Comparison of ENCODE assay signal across 8 cellular contexts in the genomic region with DNA sequence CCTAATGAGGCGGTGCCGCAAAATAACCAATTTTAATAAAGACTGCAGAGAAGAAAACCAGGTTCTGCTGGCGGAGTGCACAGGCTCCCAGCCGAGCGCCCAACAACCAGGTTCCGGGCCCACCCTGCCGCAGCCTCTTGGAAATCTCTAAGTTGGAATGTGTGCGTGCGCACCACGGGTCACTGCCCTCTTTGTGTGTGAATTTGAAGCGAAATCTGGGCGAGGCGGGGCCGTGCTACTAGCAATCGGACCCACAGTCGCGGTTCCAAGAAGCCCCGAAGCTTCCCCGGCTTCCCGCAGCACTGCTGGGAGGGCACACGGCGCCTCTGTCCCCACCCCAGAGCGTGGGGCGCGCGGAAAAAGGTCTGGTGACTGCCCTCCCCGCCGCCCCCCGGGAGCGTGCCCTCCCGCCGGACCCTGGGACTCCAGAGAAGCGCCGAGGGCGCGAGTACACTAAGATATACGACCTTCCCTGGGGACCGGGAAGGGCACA. TPM values are rescaled to one million over a fixed set of nuclear protein-coding genes. Genes with fewer than 3 reads are reported as not detected.
DNase-seq lines count a peak whose midpoint lies in the region; ATAC-seq, FAIRE-seq and TF ChIP-seq lines count a peak whose summit lies in the region.

No MANE protein-coding gene starts in this region.

- dilution Hi-C loops in keratinocyte (cut with MboI; ENCODE audit: extremely low pct_ligation_motif_present, low sequenced_read_pairs): no loop called here

- H3K9ac ChIP-seq in SU-DHL-6 (ENCODE audit: low read length): peak overlapping the region; percentile 60
- H3K9ac ChIP-seq in keratinocyte (ENCODE audit: control insufficient read depth, extremely low read depth, insufficient read depth, low read length): peak overlapping the region; percentile 85

- peaks cover 46% of the 10 kb centered on the region for H3K4me1 ChIP-seq in keratinocyte (ENCODE audit: control insufficient read depth, extremely low read depth, insufficient read depth, low read length)

- H3K79me2 ChIP-seq in SU-DHL-6 (ENCODE audit: insufficient read depth, low read length) (no peaks in the 10 kb centered on the region), keratinocyte (ENCODE audit: control insufficient read depth, insufficient read depth, low read length) (no peaks in the 10 kb centered on the region)

- H3K27me3 ChIP-seq in AG04450 (ENCODE audit: control insufficient read depth, insufficient read depth, low read length): no peaks in the 10 kb centered on the region
- no peaks in the 10 kb centered on the region for H3K27me3 ChIP-seq in SU-DHL-6 (ENCODE audit: low read length)
- H3K27me3 ChIP-seq in bronchial epithelial cell (ENCODE audit: control insufficient read depth, insufficient read depth, low read length): no peaks in the 10 kb centered on the region
- H3K27me3 ChIP-seq in keratinocyte (ENCODE audit: control insufficient read depth, extremely low read depth, insufficient read depth, low read length): no peaks in the 10 kb centered on the region

- CTCF ChIA-PET in AG04450 (lab: Charles Lee): interaction anchor here (0.6 to 1.3 kb wide), 3 partner anchors 155 to 686 kb away, joined by 3 read pairs; no protein-coding TSS in a partner anchor

- FAIRE-seq in bronchial epithelial cell (lab: Jason Lieb, UNC) (no peak), keratinocyte (lab: Jason Lieb, UNC) (no peak)

- H3K4me2 ChIP-seq in SU-DHL-6 (ENCODE audit: low read depth, low read length, poor library complexity, severe bottlenecking) (peak overlapping the region; percentile 76), keratinocyte (ENCODE audit: control insufficient read depth, extremely low read depth, insufficient read depth, low read depth, low read length) (peak overlapping the region; percentile 85)

- ATAC-seq in GM18858 (IDR thresholded peaks at IDR 0.05; ENCODE audit: unreplicated experiment) (peak; percentile 5), HG03280 (IDR thresholded peaks at IDR 0.05; ENCODE audit: unreplicated experiment) (peak; percentile 21)

- DNase-seq in AG04450 (ENCODE audit: low read depth, low spot score): no peak
- DNase-seq in bronchial epithelial cell (ENCODE audit: low read depth): peak; percentile 52
- no peak for DNase-seq in keratinocyte (ENCODE audit: low read depth, low spot score)
- DNase-seq in stimulated activated CD4-positive, alpha-beta T cell treated with anti-CD3 and anti-CD28 coated beads, Interleukin-1b, Interleukin-23, amount 100 ng/mL, for 4 hours (ENCODE audit: low read depth in 2 of 2): peak; percentile 23 to 41
- no peak for DNase-seq in occipital lobe (lab: John Stamatoyannopoulos, UW)

- H3K36me3 ChIP-seq in SU-DHL-6 (ENCODE audit: low read length) (no peaks in the 10 kb centered on the region), bronchial epithelial cell (ENCODE audit: control insufficient read depth, insufficient read depth, low read length) (no peaks in the 10 kb centered on the region), keratinocyte (ENCODE audit: control insufficient read depth in 2 of 2, extremely low read depth in 1 of 2, insufficient read depth in 2 of 2, low read length in 2 of 2) (no peaks in the 10 kb centered on the region)

- H4K20me1 ChIP-seq in SU-DHL-6 (ENCODE audit: low read depth, low read length) (no peaks in the 10 kb centered on the region), keratinocyte (ENCODE audit: control insufficient read depth, extremely low read depth, insufficient read depth, low read length) (no peaks in the 10 kb centered on the region)

- H3K9me3 ChIP-seq in AG04450 (ENCODE audit: control insufficient read depth, insufficient read depth, low read length) (no peaks in the 10 kb centered on the region; the same call in 1 of the 2 replicates), SU-DHL-6 (ENCODE audit: insufficient read depth, low read length) (no peaks in the 10 kb centered on the region), keratinocyte (ENCODE audit: control insufficient read depth, low read depth, low read length) (no peaks in the 10 kb centered on the region)

- H3K9me1 ChIP-seq in keratinocyte (ENCODE audit: control insufficient read depth, extremely low read depth, insufficient read depth, low read length): no peaks in the 10 kb centered on the region

- POLR2A ChIA-PET in AG04450 (lab: Yijun Ruan, JAX): interaction anchor here (0.6 to 1.7 kb wide), 4 partner anchors 10 to 251 kb away, joined by 3 to 6 read pairs (median 4); partner anchors contain the start of gene MTPAP

- H3K27ac ChIP-seq in AG04450 (ENCODE audit: low read depth, low read length): peak overlapping the region; percentile 90
- no peak overlapping the region for H3K27ac ChIP-seq in SU-DHL-6 (ENCODE audit: low read depth, low read length)
- H3K27ac ChIP-seq in keratinocyte (ENCODE audit: control insufficient read depth, insufficient read depth, low read length): peak overlapping the region; percentile 78

- no peaks in the 10 kb centered on the region for H3K9me2 ChIP-seq in SU-DHL-6 (replicated peaks; ENCODE audit: insufficient read depth, low read length)

- H3K4me3 ChIP-seq in AG04450 (ENCODE audit: low read depth, low read length) (peak overlapping the region; percentile 72), SU-DHL-6 (ENCODE audit: insufficient read depth, low read length, poor library complexity, severe bottlenecking) (peak overlapping the region; percentile 74), bronchial epithelial cell (ENCODE audit: low read depth, low read length) (peak overlapping the region; percentile 83), keratinocyte (ENCODE audit: control insufficient read depth in 2 of 3, extremely low read depth in 1 of 3, insufficient read depth in 2 of 3, low read depth in 1 of 3, low read length in 3 of 3) (peak overlapping the region; percentile 72 to 79 (median 76))

- H2AFZ ChIP-seq in SU-DHL-6 (ENCODE audit: low read depth, low read length, severe bottlenecking) (peak overlapping the region; percentile 94), keratinocyte (ENCODE audit: control insufficient read depth, low read length) (peak overlapping the region; percentile 83)

- peaks cover 6% of the 10 kb centered on the region; the same call in 1 of the 2 replicates for H3F3A ChIP-seq in SU-DHL-6 (ENCODE audit: insufficient read depth)

- TF ChIP-seq CTCF in AG04450 (IDR thresholded peaks at IDR 0.05; ENCODE audit: low read depth, low read length) (no peak), SU-DHL-6 (IDR thresholded peaks at IDR 0.05; ENCODE audit: insufficient read depth, low read length, poor library complexity, severe bottlenecking) (no peak), bronchial epithelial cell (IDR thresholded peaks at IDR 0.05; ENCODE audit: insufficient read depth, low read length, severe bottlenecking) (no peak), keratinocyte (optimal IDR thresholded peaks at IDR 0.05 in 1 of 3, IDR thresholded peaks at IDR 0.05 in 1 of 3, conservative IDR thresholded peaks at IDR 0.05 in 1 of 3; ENCODE audit: extremely low read depth in 1 of 3, insufficient read depth in 2 of 3, low read length in 3 of 3) (no peak)

RNA-seq across cellular contexts. Expression of gene MAP3K8, which starts 0.7 kb away (rescaled TPM):
- polyA plus RNA-seq in AG04450 (2011; rRNA removed) (4.3 and 5.3 TPM in 2 replicates), keratinocyte (0.88 to 4.9 TPM (median 4.0 TPM) in 3 replicates)
- polyA minus RNA-seq in AG04450 (2011; rRNA and poly(A)+ RNA removed): 4.3 and 4.8 TPM in 2 replicates
- total RNA-seq in bronchial epithelial cell (1.6 and 3.5 TPM in 2 replicates), occipital lobe (8.0 TPM)
- polyA plus RNA-seq in keratinocyte (2011; ENCODE audit: low read depth): 21.9 TPM
- 1.2 TPM in 2 replicates for polyA plus RNA-seq in keratinocyte (2011; cell fraction: cytosol; rRNA removed)
- 6.9 and 7.1 TPM in 2 replicates for polyA plus RNA-seq in keratinocyte (2011; cell fraction: nucleus; rRNA removed)
- 0.85 and 28.0 TPM in 2 replicates for polyA plus RNA-seq in keratinocyte (2012; ENCODE audit: low replicate concordance)
- polyA minus RNA-seq in keratinocyte: 3.2 to 5.0 TPM (median 4.5 TPM) in 3 replicates
- not detected for polyA minus RNA-seq in keratinocyte (2011; cell fraction: cytosol; rRNA and poly(A)+ RNA removed)
- polyA minus RNA-seq in keratinocyte (2011; cell fraction: nucleus; rRNA and poly(A)+ RNA removed): 4.8 and 5.6 TPM in 2 replicates

Comparison
In these comparisons a context has a peak if more than half of its experiments do, and no peak if none do; other contexts are left out.
1. DNase-seq: peak in bronchial epithelial cell (single experiment) and stimulated activated CD4-positive, alpha-beta T cell treated with anti-CD3 and anti-CD28 coated beads, Interleukin-1b, Interleukin-23, amount 100 ng/mL, for 4 hours (2 of 2); none in AG04450 (single experiment), keratinocyte (single experiment) and occipital lobe (single experiment).
2. Peak in every context shown above with its lines, with median percentiles within 50 percentile points of each other: H3K4me3 ChIP-seq.